Comparison of ENCODE assay signal across 14 cellular contexts in the genomic region with DNA sequence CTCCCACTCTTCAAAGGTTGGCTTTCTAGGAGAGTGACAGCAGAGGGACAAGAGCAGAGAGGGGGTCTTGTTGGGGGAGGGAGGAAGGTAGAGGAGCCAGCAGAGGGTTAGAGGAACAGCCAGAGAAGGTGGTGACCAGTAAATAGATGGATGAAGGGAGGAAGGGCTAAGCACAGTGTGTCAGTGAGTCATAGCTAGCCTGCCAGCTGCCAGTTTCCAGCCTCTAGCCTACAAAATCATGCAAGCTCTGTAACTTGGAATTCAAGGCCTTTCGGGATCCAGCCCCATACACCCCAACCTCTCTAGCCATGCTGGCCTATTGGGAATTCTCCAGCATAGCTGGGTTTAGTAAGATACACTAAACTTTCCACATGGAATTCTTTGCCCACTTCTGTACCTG.
A peak's percentile ranks its signal among the peaks of the same experiment; 100 is the strongest.
DNase-seq lines count a peak whose midpoint lies in the region; ATAC-seq and TF ChIP-seq lines count a peak whose summit lies in the region.
"Had no signal": no experiment of that assay in that cellular context is flagged by ENCODE, and none has a peak within 500 bp of the region (broad histone marks: within the 10 kb centered on the region; RNA-seq: fewer than 3 reads in every experiment).

No MANE protein-coding gene starts in this region.

- no peak overlapping the region for H3K4me2 ChIP-seq in mesendoderm (ENCODE audit: low read length)

- no peak for TF ChIP-seq EP300 in sigmoid colon (IDR thresholded peaks at IDR 0.05)

- H3K4me1 ChIP-seq in sigmoid colon (peaks cover 0 to 32% (median 32%) of the 10 kb centered on the region in 4 donors), mesendoderm (ENCODE audit: control insufficient read depth, low read depth, low read length) (peaks cover 6% of the 10 kb centered on the region)

- H2BK5ac ChIP-seq in mesendoderm (ENCODE audit: low read length), result no peak overlapping the region

- no peak overlapping the region for H2BK15ac ChIP-seq in mesendoderm (replicated peaks; ENCODE audit: low read depth)

- ATAC-seq in SK-N-SH treated with all-trans-retinoic acid at 6 μM for 48 hours (peak; percentile 94), HG02610 (IDR thresholded peaks at IDR 0.05; ENCODE audit: unreplicated experiment) (no peak)
- ATAC-seq: naive thymus-derived CD8-positive, alpha-beta T cell had no signal

- H3K4me3 ChIP-seq in fibroblast of the aortic adventitia (ENCODE audit: low read depth, low read length) (no peak overlapping the region), sigmoid colon (no peak overlapping the region), mesendoderm (ENCODE audit: low read length) (no peak overlapping the region)
- H3K4me3 ChIP-seq: esophagus squamous epithelium, thoracic aorta had no signal

- intact Hi-C loops in sigmoid colon (cut with DNase I), result no loop called here

- no peaks in the 10 kb centered on the region for H3K79me1 ChIP-seq in mesendoderm (ENCODE audit: low read length)

- no peaks in the 10 kb centered on the region for H3K79me2 ChIP-seq in mesendoderm (ENCODE audit: control insufficient read depth, insufficient read depth, low read length)

- no peaks in the 10 kb centered on the region for H3K9me3 ChIP-seq in sigmoid colon
- H3K9me3 ChIP-seq: esophagus squamous epithelium, thoracic aorta had no signal

- no peak overlapping the region for H3K18ac ChIP-seq in mesendoderm (ENCODE audit: low read length)

- H3K27me3 ChIP-seq in sigmoid colon, result no peaks in the 10 kb centered on the region
- H3K27me3 ChIP-seq in mesendoderm (ENCODE audit: insufficient read depth, low read length, poor library complexity), result no peaks in the 10 kb centered on the region
- H3K27me3 ChIP-seq: esophagus squamous epithelium had no signal

- peaks cover 15 to 68% (median 26%) of the 10 kb centered on the region in 4 donors for H3K36me3 ChIP-seq in sigmoid colon
- H3K36me3 ChIP-seq in mesendoderm (ENCODE audit: control insufficient read depth, insufficient read depth, low read length), result no peaks in the 10 kb centered on the region

- H3K9ac ChIP-seq in mesendoderm (ENCODE audit: low read length), result no peak overlapping the region

- no peak for TF ChIP-seq POLR2A in sigmoid colon (IDR thresholded peaks at IDR 0.05)

- DNase-seq in GM03348 (ENCODE audit: low spot score) (peak; percentile 83), fibroblast of the aortic adventitia (ENCODE audit: low read depth) (peak; percentile 88), sigmoid colon (no peak), mesendoderm (no peak), GF-D8 (lab: John Stamatoyannopoulos, UW) (no peak)
- DNase-seq: activated CD4-positive, alpha-beta T cell treated with anti-CD3 and anti-CD28 coated beads, Interleukin-2, amount 50 U/mL, for 4 hours; activated gamma-delta T cell treated with Interleukin-2 at 50 U/mL for 16 hours; esophagus squamous epithelium; naive thymus-derived CD8-positive, alpha-beta T cell; NCI-H2171 treated with DMSO at 0.1 percent for 48 hours; T-helper 2 cell had no signal

- H4K8ac ChIP-seq in mesendoderm (ENCODE audit: low read depth, low read length), result no peak overlapping the region

- 83 to 85% methylated on average over 1 of the region's 1 CpG for WGBS in sigmoid colon, 2 donors
- WGBS in mesendoderm (ENCODE audit: extremely low coverage, insufficient coverage, low lambda C conversion rate), result no CpG with 5 or more reads among the region's 1 CpG

- no peak overlapping the region for H2AK5ac ChIP-seq in mesendoderm (ENCODE audit: low read length)

- no peak overlapping the region for H3K56ac ChIP-seq in mesendoderm (ENCODE audit: low read length)

- H4K5ac ChIP-seq in mesendoderm (ENCODE audit: low read length), result no peak overlapping the region

- H3K27ac ChIP-seq in sigmoid colon, result peak overlapping the region; percentile 39 to 64 (median 52)
- H3K27ac ChIP-seq in mesendoderm (ENCODE audit: low read depth, low read length), result no peak overlapping the region
- H3K27ac ChIP-seq: thoracic aorta had no signal

- TF ChIP-seq CTCF in fibroblast of the aortic adventitia (IDR thresholded peaks at IDR 0.05; ENCODE audit: insufficient read depth, low read length) (no peak), sigmoid colon (IDR thresholded peaks at IDR 0.05) (no peak)

- H3K23ac ChIP-seq in mesendoderm (ENCODE audit: low read length), result no peak overlapping the region

- no peak overlapping the region for H2BK120ac ChIP-seq in mesendoderm (ENCODE audit: low read depth, low read length)

- H3K4ac ChIP-seq in mesendoderm (ENCODE audit: low read depth, low read length), result no peak overlapping the region

TF ChIP-seq in SK-N-SH treated with all-trans-retinoic acid at 6 μM for 48 hours, 23 proteins besides CTCF, POLR2A, EP300 and RAD21:
- TF ChIP-seq, protein P1, sequence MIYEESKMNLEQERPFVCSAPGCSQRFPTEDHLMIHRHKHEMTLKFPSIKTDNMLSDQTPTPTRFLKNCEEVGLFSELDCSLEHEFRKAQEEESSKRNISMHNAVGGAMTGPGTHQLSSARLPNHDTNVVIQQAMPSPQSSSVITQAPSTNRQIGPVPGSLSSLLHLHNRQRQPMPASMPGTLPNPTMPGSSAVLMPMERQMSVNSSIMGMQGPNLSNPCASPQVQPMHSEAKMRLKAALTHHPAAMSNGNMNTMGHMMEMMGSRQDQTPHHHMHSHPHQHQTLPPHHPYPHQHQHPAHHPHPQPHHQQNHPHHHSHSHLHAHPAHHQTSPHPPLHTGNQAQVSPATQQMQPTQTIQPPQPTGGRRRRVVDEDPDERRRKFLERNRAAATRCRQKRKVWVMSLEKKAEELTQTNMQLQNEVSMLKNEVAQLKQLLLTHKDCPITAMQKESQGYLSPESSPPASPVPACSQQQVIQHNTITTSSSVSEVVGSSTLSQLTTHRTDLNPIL (CRISPR knock-in tag; IDR thresholded peaks at IDR 0.05; ENCODE audit: low read depth), result no peak
- TF ChIP-seq TCF4 (CRISPR knock-in tag; IDR thresholded peaks at IDR 0.05; ENCODE audit: borderline replicate concordance), result no peak
- TF ChIP-seq CSDC2 (CRISPR knock-in tag; IDR thresholded peaks at IDR 0.05), result no peak
- no peak for TF ChIP-seq ZFP3 (CRISPR knock-in tag; IDR thresholded peaks at IDR 0.05)
- TF ChIP-seq, protein P2, sequence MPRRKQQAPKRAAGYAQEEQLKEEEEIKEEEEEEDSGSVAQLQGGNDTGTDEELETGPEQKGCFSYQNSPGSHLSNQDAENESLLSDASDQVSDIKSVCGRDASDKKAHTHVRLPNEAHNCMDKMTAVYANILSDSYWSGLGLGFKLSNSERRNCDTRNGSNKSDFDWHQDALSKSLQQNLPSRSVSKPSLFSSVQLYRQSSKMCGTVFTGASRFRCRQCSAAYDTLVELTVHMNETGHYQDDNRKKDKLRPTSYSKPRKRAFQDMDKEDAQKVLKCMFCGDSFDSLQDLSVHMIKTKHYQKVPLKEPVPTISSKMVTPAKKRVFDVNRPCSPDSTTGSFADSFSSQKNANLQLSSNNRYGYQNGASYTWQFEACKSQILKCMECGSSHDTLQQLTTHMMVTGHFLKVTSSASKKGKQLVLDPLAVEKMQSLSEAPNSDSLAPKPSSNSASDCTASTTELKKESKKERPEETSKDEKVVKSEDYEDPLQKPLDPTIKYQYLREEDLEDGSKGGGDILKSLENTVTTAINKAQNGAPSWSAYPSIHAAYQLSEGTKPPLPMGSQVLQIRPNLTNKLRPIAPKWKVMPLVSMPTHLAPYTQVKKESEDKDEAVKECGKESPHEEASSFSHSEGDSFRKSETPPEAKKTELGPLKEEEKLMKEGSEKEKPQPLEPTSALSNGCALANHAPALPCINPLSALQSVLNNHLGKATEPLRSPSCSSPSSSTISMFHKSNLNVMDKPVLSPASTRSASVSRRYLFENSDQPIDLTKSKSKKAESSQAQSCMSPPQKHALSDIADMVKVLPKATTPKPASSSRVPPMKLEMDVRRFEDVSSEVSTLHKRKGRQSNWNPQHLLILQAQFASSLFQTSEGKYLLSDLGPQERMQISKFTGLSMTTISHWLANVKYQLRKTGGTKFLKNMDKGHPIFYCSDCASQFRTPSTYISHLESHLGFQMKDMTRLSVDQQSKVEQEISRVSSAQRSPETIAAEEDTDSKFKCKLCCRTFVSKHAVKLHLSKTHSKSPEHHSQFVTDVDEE (CRISPR knock-in tag; IDR thresholded peaks at IDR 0.05), result no peak
- TF ChIP-seq GLIS3 (CRISPR knock-in tag; IDR thresholded peaks at IDR 0.05), result no peak
- TF ChIP-seq, protein P3, sequence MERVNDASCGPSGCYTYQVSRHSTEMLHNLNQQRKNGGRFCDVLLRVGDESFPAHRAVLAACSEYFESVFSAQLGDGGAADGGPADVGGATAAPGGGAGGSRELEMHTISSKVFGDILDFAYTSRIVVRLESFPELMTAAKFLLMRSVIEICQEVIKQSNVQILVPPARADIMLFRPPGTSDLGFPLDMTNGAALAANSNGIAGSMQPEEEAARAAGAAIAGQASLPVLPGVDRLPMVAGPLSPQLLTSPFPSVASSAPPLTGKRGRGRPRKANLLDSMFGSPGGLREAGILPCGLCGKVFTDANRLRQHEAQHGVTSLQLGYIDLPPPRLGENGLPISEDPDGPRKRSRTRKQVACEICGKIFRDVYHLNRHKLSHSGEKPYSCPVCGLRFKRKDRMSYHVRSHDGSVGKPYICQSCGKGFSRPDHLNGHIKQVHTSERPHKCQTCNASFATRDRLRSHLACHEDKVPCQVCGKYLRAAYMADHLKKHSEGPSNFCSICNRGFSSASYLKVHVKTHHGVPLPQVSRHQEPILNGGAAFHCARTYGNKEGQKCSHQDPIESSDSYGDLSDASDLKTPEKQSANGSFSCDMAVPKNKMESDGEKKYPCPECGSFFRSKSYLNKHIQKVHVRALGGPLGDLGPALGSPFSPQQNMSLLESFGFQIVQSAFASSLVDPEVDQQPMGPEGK (CRISPR knock-in tag; IDR thresholded peaks at IDR 0.05; ENCODE audit: borderline replicate concordance), result no peak
- TF ChIP-seq ZFP30 (CRISPR knock-in tag; IDR thresholded peaks at IDR 0.05), result no peak
- TF ChIP-seq BACH2 (CRISPR knock-in tag; IDR thresholded peaks at IDR 0.05; ENCODE audit: borderline replicate concordance), result no peak
- TF ChIP-seq ARNTL (CRISPR knock-in tag; IDR thresholded peaks at IDR 0.05; ENCODE audit: borderline replicate concordance, low read depth), result no peak
- no peak for TF ChIP-seq ZNF70 (CRISPR knock-in tag; IDR thresholded peaks at IDR 0.05)
- no peak for TF ChIP-seq ESRRG (CRISPR knock-in tag; IDR thresholded peaks at IDR 0.05)
- TF ChIP-seq RARB (CRISPR knock-in tag; IDR thresholded peaks at IDR 0.05), result no peak
- no peak for TF ChIP-seq PPARA (CRISPR knock-in tag; IDR thresholded peaks at IDR 0.05; ENCODE audit: borderline replicate concordance)
- TF ChIP-seq OSR1 (CRISPR knock-in tag; IDR thresholded peaks at IDR 0.05), result no peak
TF ChIP-seq in SK-N-SH treated with all-trans-retinoic acid at 6 μM for 48 hours: peak in this region for 0.

Comparison
In these comparisons a context has a peak if more than half of its experiments do, and no peak if none do; other contexts are left out.
1. DNase-seq: peak in GM03348 (single experiment) and fibroblast of the aortic adventitia (single experiment); none in sigmoid colon (single experiment), mesendoderm (single experiment) and GF-D8 (single experiment).